ENCODE assay signal across 1 cellular context in genomic region chr17:65193305-65194293, GRCh38.
TF ChIP-seq lines count a peak whose summit lies in the region.

No MANE protein-coding gene starts in this region.

TF ChIP-seq in IMR-90, 13 proteins besides CTCF, POLR2A, EP300 and RAD21:
- no peak for TF ChIP-seq BHLHE40 (IDR thresholded peaks at IDR 0.05; ENCODE audit: low read depth, low read length)
- peak; percentile 71 for TF ChIP-seq CEBPB (IDR thresholded peaks at IDR 0.05; ENCODE audit: low read depth, low read length)
